In the genomic region with DNA sequence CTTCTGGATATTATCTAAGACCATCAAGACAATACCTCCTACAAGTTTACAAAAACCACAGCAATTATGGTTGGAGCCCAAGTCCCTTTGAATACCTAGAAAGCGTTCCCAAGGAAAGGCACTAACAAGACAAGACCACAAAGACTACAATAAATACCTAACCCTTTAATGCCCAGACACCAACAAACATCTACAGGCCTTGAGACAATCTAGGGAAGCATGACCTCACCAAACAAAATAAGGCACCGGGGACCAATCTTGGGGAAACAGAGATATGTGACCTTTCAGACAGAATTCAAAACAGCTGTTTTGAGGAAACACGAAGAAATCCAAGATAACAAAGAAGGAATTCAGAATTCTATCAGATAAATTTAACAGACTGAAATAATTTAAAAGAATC, we compare ENCODE assay signal across 22 cellular contexts. TPM values are rescaled to one million over a fixed set of nuclear protein-coding genes. Genes with fewer than 3 reads are reported as not detected.
DNase-seq lines count a peak whose midpoint lies in the region; ATAC-seq and TF ChIP-seq lines count a peak whose summit lies in the region.
"Had no signal": no experiment of that assay in that cellular context is flagged by ENCODE, and none has a peak within 500 bp of the region (broad histone marks: within the 10 kb centered on the region; RNA-seq: fewer than 3 reads in every experiment).

No MANE protein-coding gene starts in this region.

- H3K27me3 Mint-ChIP-seq in activated T-cell treated with anti-CD3 and anti-CD28 coated beads, Interleukin-2, amount 50 U/mL, for 24 hours: no peaks in the 10 kb centered on the region
- H3K27me3 Mint-ChIP-seq in activated T-cell treated with anti-CD3 and anti-CD28 coated beads, Interleukin-2, amount 50 U/mL, for 4 hours (ENCODE audit: low read depth): no peaks in the 10 kb centered on the region
- H3K27me3 Mint-ChIP-seq in central memory CD8-positive, alpha-beta T cell: no peaks in the 10 kb centered on the region
- H3K27me3 Mint-ChIP-seq in osteocyte (ENCODE audit: unreplicated experiment): no peaks in the 10 kb centered on the region
- H3K27me3 Mint-ChIP-seq: CD8-positive, alpha-beta memory T cell had no signal

- DNase-seq in activated T-cell treated with anti-CD3 and anti-CD28 coated beads, Interleukin-2, amount 50 U/mL, for 24 hours: no peak
- no peak for DNase-seq in activated T-cell treated with anti-CD3 and anti-CD28 coated beads, Interleukin-2, amount 50 U/mL, for 4 hours
- DNase-seq in central memory CD8-positive, alpha-beta T cell (ENCODE audit: low spot score in 2 of 2): no peak
- DNase-seq in osteocyte (ENCODE audit: extremely low spot score, unreplicated experiment) (no peak), GM13977 (ENCODE audit: low spot score) (no peak), NOMO-1 (lab: John Stamatoyannopoulos, UW; ENCODE audit: unreplicated experiment in 2 of 2) (no peak)
- DNase-seq in effector CD4-positive, alpha-beta T cell: no peak
- DNase-seq: ACHN; Calu3; CD8-positive, alpha-beta memory T cell; DMS153; GDM1; H7; IMR-90; NCI-H1092 treated with DMSO at 0.1 percent for 48 hours; NCI-H146; NCI-H2029; NCI-H345; NCI-H524 treated with DMSO at 0.1 percent for 48 hours; NCI-H82; Right ventricle myocardium superior had no signal

- H3K4me1 Mint-ChIP-seq in activated T-cell treated with anti-CD3 and anti-CD28 coated beads, Interleukin-2, amount 50 U/mL, for 24 hours (ENCODE audit: low read depth): peaks cover 54% of the 10 kb centered on the region
- peaks cover 12% of the 10 kb centered on the region for H3K4me1 Mint-ChIP-seq in activated T-cell treated with anti-CD3 and anti-CD28 coated beads, Interleukin-2, amount 50 U/mL, for 4 hours (ENCODE audit: low read depth)
- peaks cover 45% of the 10 kb centered on the region for H3K4me1 Mint-ChIP-seq in central memory CD8-positive, alpha-beta T cell
- H3K4me1 Mint-ChIP-seq in osteocyte (ENCODE audit: unreplicated experiment): peaks cover 49% of the 10 kb centered on the region

- H3K27ac Mint-ChIP-seq in activated T-cell treated with anti-CD3 and anti-CD28 coated beads, Interleukin-2, amount 50 U/mL, for 24 hours: peak overlapping the region; percentile 35
- H3K27ac Mint-ChIP-seq in central memory CD8-positive, alpha-beta T cell (ENCODE audit: low read depth): peak overlapping the region; percentile 29
- H3K27ac Mint-ChIP-seq in osteocyte (ENCODE audit: unreplicated experiment): peak overlapping the region; percentile 31

- ATAC-seq in activated T-cell treated with anti-CD3 and anti-CD28 coated beads, Interleukin-2, amount 50 U/mL, for 4 hours: no peak
- ATAC-seq in central memory CD8-positive, alpha-beta T cell (replicated peaks; ENCODE audit: extremely low read depth, poor library complexity, severe bottlenecking): no peak
- ATAC-seq in GM21786 (IDR thresholded peaks at IDR 0.05; ENCODE audit: unreplicated experiment): no peak

- no peaks in the 10 kb centered on the region for H3K9me3 Mint-ChIP-seq in activated T-cell treated with anti-CD3 and anti-CD28 coated beads, Interleukin-2, amount 50 U/mL, for 24 hours
- no peaks in the 10 kb centered on the region for H3K9me3 Mint-ChIP-seq in activated T-cell treated with anti-CD3 and anti-CD28 coated beads, Interleukin-2, amount 50 U/mL, for 4 hours
- no peaks in the 10 kb centered on the region for H3K9me3 Mint-ChIP-seq in central memory CD8-positive, alpha-beta T cell
- H3K9me3 Mint-ChIP-seq in osteocyte (ENCODE audit: unreplicated experiment): peaks cover 16% of the 10 kb centered on the region
- H3K9me3 Mint-ChIP-seq: CD8-positive, alpha-beta memory T cell had no signal

- peaks cover 95% of the 10 kb centered on the region for H3K36me3 Mint-ChIP-seq in activated T-cell treated with anti-CD3 and anti-CD28 coated beads, Interleukin-2, amount 50 U/mL, for 24 hours (ENCODE audit: low read depth)
- peaks cover 51% of the 10 kb centered on the region for H3K36me3 Mint-ChIP-seq in activated T-cell treated with anti-CD3 and anti-CD28 coated beads, Interleukin-2, amount 50 U/mL, for 4 hours (ENCODE audit: insufficient read depth)
- H3K36me3 Mint-ChIP-seq in central memory CD8-positive, alpha-beta T cell (ENCODE audit: insufficient read depth): peaks cover 40% of the 10 kb centered on the region
- H3K36me3 Mint-ChIP-seq in osteocyte (ENCODE audit: unreplicated experiment): peaks cover 28% of the 10 kb centered on the region

- TF ChIP-seq CTCF in osteocyte (IDR thresholded peaks at IDR 0.05) (no peak), GM13977 (IDR thresholded peaks at IDR 0.05; ENCODE audit: extremely low read depth, insufficient read depth, missing control alignments) (no peak)

- in situ Hi-C loops in GM13977 (cut with MboI; ENCODE audit: low pct_unique_long_range_greater_than_20kb, low sequenced_read_pairs, unreplicated experiment): no loop called here

- H3K4me3 Mint-ChIP-seq in activated T-cell treated with anti-CD3 and anti-CD28 coated beads, Interleukin-2, amount 50 U/mL, for 24 hours: no peak overlapping the region
- no peak overlapping the region for H3K4me3 Mint-ChIP-seq in activated T-cell treated with anti-CD3 and anti-CD28 coated beads, Interleukin-2, amount 50 U/mL, for 4 hours
- H3K4me3 Mint-ChIP-seq in central memory CD8-positive, alpha-beta T cell: no peak overlapping the region
- no peak overlapping the region for H3K4me3 Mint-ChIP-seq in osteocyte (ENCODE audit: unreplicated experiment)
- H3K4me3 Mint-ChIP-seq: CD8-positive, alpha-beta memory T cell had no signal

RNA-seq across cellular contexts. Expression of gene OXCT1, which starts 37.8 kb away (rescaled TPM):
- total RNA-seq in activated T-cell treated with anti-CD3 and anti-CD28 coated beads, Interleukin-2, amount 50 U/mL, for 4 hours: 10 to 100 TPM; 77.8 to 96.1 (median 89.7) TPM
- 41.0 and 41.9 TPM in 2 replicates for total RNA-seq in osteocyte
